13 cellular contexts compared by ENCODE assay signal in genomic region chr13:111519490-111520170, GRCh38.
DNase-seq lines count a peak whose midpoint lies in the region; ATAC-seq lines count a peak whose summit lies in the region.
"Had no signal": no experiment of that assay in that cellular context is flagged by ENCODE, and none has a peak within 500 bp of the region (broad histone marks: within the 10 kb centered on the region; RNA-seq: fewer than 3 reads in every experiment).

No MANE protein-coding gene starts in this region.

- H2BK12ac ChIP-seq in trophoblast cell (ENCODE audit: low read length) = no peak overlapping the region

- no peak overlapping the region for H3K4ac ChIP-seq in trophoblast cell (ENCODE audit: low read depth, low read length)

- H3K18ac ChIP-seq in trophoblast cell (ENCODE audit: low read length) = no peak overlapping the region

- peak overlapping the region; percentile 25 for H3K4me3 ChIP-seq in trophoblast cell (ENCODE audit: low read depth, low read length)
- H3K4me3 ChIP-seq: BLaER1 had no signal

- intact Hi-C loops in activated CD4-positive, alpha-beta memory T cell treated with anti-CD3 and anti-CD28 coated beads for 36 hours (cut with micrococcal nuclease) = no loop called here

- CTCF ChIA-PET in activated CD4-positive, alpha-beta memory T cell treated with anti-CD3 and anti-CD28 coated beads, Interleukin-2, amount 10 ng/mL, durations not matched to agents 7 days and 5 days (lab: Charles Lee) = no interaction called here
- CTCF ChIA-PET in activated CD4-positive, alpha-beta memory T cell treated with anti-CD3 and anti-CD28 coated beads for 36 hours (lab: Charles Lee) = no interaction called here

- no peaks in the 10 kb centered on the region for H3K4me1 Mint-ChIP-seq in activated CD4-positive, alpha-beta memory T cell treated with anti-CD3 and anti-CD28 coated beads, Interleukin-2, amount 10 ng/mL, durations not matched to agents 7 days and 5 days
- H3K4me1 Mint-ChIP-seq in activated CD4-positive, alpha-beta memory T cell treated with anti-CD3 and anti-CD28 coated beads for 36 hours (ENCODE audit: low read depth) = no peaks in the 10 kb centered on the region
- H3K4me1 Mint-ChIP-seq: CD8-positive, alpha-beta memory T cell; IgD-negative memory B cell had no signal

- H3K27ac ChIP-seq in trophoblast cell (ENCODE audit: low read depth, low read length) = no peak overlapping the region
- H3K27ac ChIP-seq: BLaER1 had no signal

- H3K14ac ChIP-seq in trophoblast cell (ENCODE audit: low read length) = no peak overlapping the region

- no peaks in the 10 kb centered on the region for H3K36me3 Mint-ChIP-seq in activated CD4-positive, alpha-beta memory T cell treated with anti-CD3 and anti-CD28 coated beads, Interleukin-2, amount 10 ng/mL, durations not matched to agents 7 days and 5 days (ENCODE audit: low read depth)
- no peaks in the 10 kb centered on the region for H3K36me3 Mint-ChIP-seq in activated CD4-positive, alpha-beta memory T cell treated with anti-CD3 and anti-CD28 coated beads for 36 hours
- H3K36me3 Mint-ChIP-seq in activated naive CD4-positive, alpha-beta T cell treated with anti-CD3 and anti-CD28 coated beads, Interleukin-2, amount 50 U/mL, for 72 hours = no peaks in the 10 kb centered on the region
- H3K36me3 Mint-ChIP-seq: CD8-positive, alpha-beta memory T cell; IgD-negative memory B cell had no signal

- H4K8ac ChIP-seq in trophoblast cell (ENCODE audit: low read depth, low read length) = no peak overlapping the region

- WGBS in trophoblast cell (ENCODE audit: extremely low coverage, insufficient coverage, insufficient read length) = no CpG with 5 or more reads among the region's 25 CpGs

- no peak overlapping the region for H2AFZ ChIP-seq in trophoblast cell (ENCODE audit: insufficient read depth, low read length, poor library complexity)

- no peaks in the 10 kb centered on the region for H3K27me3 ChIP-seq in trophoblast cell (ENCODE audit: insufficient read depth, low read length)
- H3K27me3 ChIP-seq: BLaER1 had no signal

- no peaks in the 10 kb centered on the region for H3K36me3 ChIP-seq in trophoblast cell (ENCODE audit: control insufficient read depth in 1 of 2, insufficient read depth in 2 of 2, low read length in 2 of 2)
- H3K36me3 ChIP-seq: BLaER1 had no signal

- no peak overlapping the region for H2AK5ac ChIP-seq in trophoblast cell (ENCODE audit: low read length)

- H3K4me3 Mint-ChIP-seq in activated CD4-positive, alpha-beta memory T cell treated with anti-CD3 and anti-CD28 coated beads, Interleukin-2, amount 10 ng/mL, durations not matched to agents 7 days and 5 days = no peak overlapping the region
- no peak overlapping the region for H3K4me3 Mint-ChIP-seq in activated CD4-positive, alpha-beta memory T cell treated with anti-CD3 and anti-CD28 coated beads for 36 hours
- H3K4me3 Mint-ChIP-seq: CD8-positive, alpha-beta memory T cell; IgD-negative memory B cell had no signal

- peaks cover 5% of the 10 kb centered on the region for H3K27me3 Mint-ChIP-seq in activated CD4-positive, alpha-beta memory T cell treated with anti-CD3 and anti-CD28 coated beads, Interleukin-2, amount 10 ng/mL, durations not matched to agents 7 days and 5 days
- H3K27me3 Mint-ChIP-seq in activated CD4-positive, alpha-beta memory T cell treated with anti-CD3 and anti-CD28 coated beads for 36 hours = peaks cover 10% of the 10 kb centered on the region

- no peak overlapping the region for H2BK5ac ChIP-seq in trophoblast cell (ENCODE audit: low read depth, low read length, poor library complexity)

- H3K79me1 ChIP-seq in trophoblast cell (ENCODE audit: low read length) = no peaks in the 10 kb centered on the region

- no peak overlapping the region for H3K27ac Mint-ChIP-seq in activated CD4-positive, alpha-beta memory T cell treated with anti-CD3 and anti-CD28 coated beads, Interleukin-2, amount 10 ng/mL, durations not matched to agents 7 days and 5 days
- no peak overlapping the region for H3K27ac Mint-ChIP-seq in activated CD4-positive, alpha-beta memory T cell treated with anti-CD3 and anti-CD28 coated beads for 36 hours
- H3K27ac Mint-ChIP-seq in activated naive CD4-positive, alpha-beta T cell treated with anti-CD3 and anti-CD28 coated beads, Interleukin-2, amount 50 U/mL, for 72 hours = no peak overlapping the region
- H3K27ac Mint-ChIP-seq: IgD-negative memory B cell had no signal

- DNase-seq in activated CD4-positive, alpha-beta memory T cell treated with anti-CD3 and anti-CD28 coated beads, Interleukin-2, amount 10 ng/mL, durations not matched to agents 7 days and 5 days = peak; percentile 9
- DNase-seq in activated CD4-positive, alpha-beta memory T cell treated with anti-CD3 and anti-CD28 coated beads for 36 hours = no peak
- DNase-seq in islet precursor cell = peak; percentile 47
- no peak for DNase-seq in trophoblast cell
- DNase-seq in activated naive CD4-positive, alpha-beta T cell treated with anti-CD3 and anti-CD28 coated beads, Interleukin-2, amount 50 U/mL, for 72 hours (ENCODE audit: low spot score in 2 of 2) = no peak
- DNase-seq in GF-D8 (lab: John Stamatoyannopoulos, UW) = no peak
- DNase-seq in HUDEP-2 (lab: John Stamatoyannopoulos, UW; ENCODE audit: unreplicated experiment in 76 of 76) = no peak
- DNase-seq: 8988T; AML-193; CD8-positive, alpha-beta memory T cell had no signal

- no peaks in the 10 kb centered on the region for H3K4me1 ChIP-seq in trophoblast cell (ENCODE audit: control insufficient read depth in 1 of 2, insufficient read depth in 2 of 2, low read length in 2 of 2)
- H3K4me1 ChIP-seq: Caco-2 had no signal

- no peak overlapping the region for H3K23ac ChIP-seq in trophoblast cell (ENCODE audit: low read length)

- no peak overlapping the region for H3K9ac ChIP-seq in trophoblast cell (ENCODE audit: low read length)
- H3K9ac ChIP-seq: BLaER1 had no signal

- POLR2A ChIA-PET in activated CD4-positive, alpha-beta memory T cell treated with anti-CD3 and anti-CD28 coated beads, Interleukin-2, amount 10 ng/mL, durations not matched to agents 7 days and 5 days (lab: Charles Lee) = no interaction called here
- POLR2A ChIA-PET in activated CD4-positive, alpha-beta memory T cell treated with anti-CD3 and anti-CD28 coated beads for 36 hours (lab: Charles Lee) = no interaction called here

- no peak overlapping the region for H4K91ac ChIP-seq in trophoblast cell (ENCODE audit: low read depth, low read length)

- H3K9me3 Mint-ChIP-seq in activated CD4-positive, alpha-beta memory T cell treated with anti-CD3 and anti-CD28 coated beads, Interleukin-2, amount 10 ng/mL, durations not matched to agents 7 days and 5 days = peaks cover 3% of the 10 kb centered on the region
- no peaks in the 10 kb centered on the region for H3K9me3 Mint-ChIP-seq in activated CD4-positive, alpha-beta memory T cell treated with anti-CD3 and anti-CD28 coated beads for 36 hours
- no peaks in the 10 kb centered on the region for H3K9me3 Mint-ChIP-seq in activated naive CD4-positive, alpha-beta T cell treated with anti-CD3 and anti-CD28 coated beads, Interleukin-2, amount 50 U/mL, for 72 hours
- H3K9me3 Mint-ChIP-seq: CD8-positive, alpha-beta memory T cell; IgD-negative memory B cell had no signal

- no peak overlapping the region for H4K12ac ChIP-seq in trophoblast cell (ENCODE audit: low read depth, low read length)

- no peaks in the 10 kb centered on the region for H3K9me3 ChIP-seq in trophoblast cell (ENCODE audit: insufficient read depth, low read depth, low read length)
- H3K9me3 ChIP-seq: BLaER1, Caco-2 had no signal

- no peak overlapping the region for H2BK120ac ChIP-seq in trophoblast cell (ENCODE audit: insufficient read depth, low read length, poor library complexity)

- no peaks in the 10 kb centered on the region for H3K79me2 ChIP-seq in trophoblast cell (ENCODE audit: control insufficient read depth, insufficient read depth, low read length, poor library complexity)

- ATAC-seq in activated naive CD4-positive, alpha-beta T cell treated with anti-CD3 and anti-CD28 coated beads, Interleukin-2, amount 50 U/mL, for 72 hours = no peak

- H3K4me2 ChIP-seq in trophoblast cell (ENCODE audit: low read length) = no peak overlapping the region
- H3K4me2 ChIP-seq: BLaER1 had no signal

Comparison
In these comparisons a context has a peak if more than half of its experiments do, and no peak if none do; other contexts are left out.
1. DNase-seq: peak in activated CD4-positive, alpha-beta memory T cell treated with anti-CD3 and anti-CD28 coated beads, Interleukin-2, amount 10 ng/mL, durations not matched to agents 7 days and 5 days (single experiment) and islet precursor cell (single experiment); none in activated CD4-positive, alpha-beta memory T cell treated with anti-CD3 and anti-CD28 coated beads for 36 hours (single experiment), trophoblast cell (0 of 2), activated naive CD4-positive, alpha-beta T cell treated with anti-CD3 and anti-CD28 coated beads, Interleukin-2, amount 50 U/mL, for 72 hours (0 of 2), GF-D8 (single experiment) and HUDEP-2 (0 of 76).